In the genomic region with DNA sequence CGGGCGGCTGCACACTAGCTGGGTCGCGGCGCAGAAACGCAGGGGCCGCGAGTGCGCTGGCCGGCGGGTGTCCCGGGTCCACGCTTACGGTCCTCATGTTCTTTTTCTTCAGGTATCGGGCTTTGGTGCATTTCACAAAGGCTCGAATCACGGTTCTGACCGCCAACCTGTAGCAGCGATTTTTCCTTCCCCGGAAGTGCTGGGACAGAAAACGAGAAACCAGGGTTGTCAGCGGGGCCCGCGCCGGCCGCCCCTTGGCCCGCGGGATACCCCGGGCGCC, we compare ENCODE assay signal across 8 cellular contexts. TPM values are rescaled to one million over a fixed set of nuclear protein-coding genes. Genes with fewer than 3 reads are reported as not detected.
A peak's percentile ranks its signal among the peaks of the same experiment; 100 is the strongest.
DNase-seq lines count a peak whose midpoint lies in the region; ATAC-seq and TF ChIP-seq lines count a peak whose summit lies in the region.

No MANE protein-coding gene starts in this region.

- H3K27me3 ChIP-seq in KMS-11 (ENCODE audit: insufficient read depth, low read depth) = no peaks in the 10 kb centered on the region
- no peaks in the 10 kb centered on the region for H3K27me3 ChIP-seq in ectodermal cell (ENCODE audit: control insufficient read depth, insufficient read depth, low read length, poor library complexity, severe bottlenecking)
- H3K27me3 ChIP-seq in neural cell (ENCODE audit: insufficient read depth, low read depth, low read length) = no peaks in the 10 kb centered on the region

- H3K36me3 ChIP-seq in KMS-11 (ENCODE audit: insufficient read depth) (peaks cover 11% of the 10 kb centered on the region; the same call in 1 of the 2 replicates), ectodermal cell (ENCODE audit: control insufficient read depth, insufficient read depth, low read length) (peaks cover 20% of the 10 kb centered on the region), neural cell (ENCODE audit: insufficient read depth, low read length) (no peaks in the 10 kb centered on the region)

- ATAC-seq in HG02852 (IDR thresholded peaks at IDR 0.05; ENCODE audit: unreplicated experiment) = no peak

- peak overlapping the region; percentile 100 for H3K4me3 ChIP-seq in GM12875 (ENCODE audit: low read depth, low read length)
- H3K4me3 ChIP-seq in KMS-11 (IDR thresholded peaks at IDR 0.05; ENCODE audit: insufficient read depth, low read depth, low read length) = peak overlapping the region; percentile 13
- peak overlapping the region; percentile 88 for H3K4me3 ChIP-seq in ectodermal cell (ENCODE audit: insufficient read depth, low read depth, low read length)
- peak overlapping the region; percentile 97 for H3K4me3 ChIP-seq in neural cell (ENCODE audit: low read length)

- H4K20me1 ChIP-seq in KMS-11 (ENCODE audit: insufficient read depth) = no peaks in the 10 kb centered on the region
- H4K20me1 ChIP-seq in neural cell (ENCODE audit: insufficient read depth) = no peaks in the 10 kb centered on the region

- H3K9me2 ChIP-seq in neural cell (ENCODE audit: insufficient read depth, low read length) = no peaks in the 10 kb centered on the region

- H3K9me3 ChIP-seq in ectodermal cell (ENCODE audit: control insufficient read depth, low read length) (no peaks in the 10 kb centered on the region), neural cell (ENCODE audit: low read length) (no peaks in the 10 kb centered on the region)

- 1% methylated on average over 30 of the region's 30 CpGs for WGBS in ectodermal cell, 2 experiments

- H3K27ac ChIP-seq in KMS-11 (peak overlapping the region; percentile 70), ectodermal cell (ENCODE audit: insufficient read depth, low read depth, low read length, poor library complexity, severe bottlenecking) (peak overlapping the region; percentile 52), neural cell (ENCODE audit: low read length) (peak overlapping the region; percentile 85)

- H3K79me2 ChIP-seq in KMS-11 (ENCODE audit: insufficient read depth, low read depth) (peaks cover 55% of the 10 kb centered on the region), neural cell (replicated peaks; ENCODE audit: insufficient read depth, low read length) (peaks cover 24% of the 10 kb centered on the region)

- DNase-seq in activated CD4-positive, CD25-positive, alpha-beta regulatory T cell treated with anti-CD3 and anti-CD28 coated beads, Interleukin-2, amount 50 U/mL, for 72 hours = no peak
- DNase-seq in NCI-H446 (lab: John Stamatoyannopoulos, UW) = no peak
- no peak for DNase-seq in NCI-H526 (lab: John Stamatoyannopoulos, UW)

- H2AFZ ChIP-seq in KMS-11 (ENCODE audit: low read depth) = peak overlapping the region; percentile 39; the same call in 1 of the 2 replicates
- peak overlapping the region; percentile 33 for H2AFZ ChIP-seq in neural cell (ENCODE audit: low read depth, low read length)

- no peak for TF ChIP-seq EP300 in neural cell (conservative IDR thresholded peaks at IDR 0.05; ENCODE audit: poor library complexity, severe bottlenecking)

- TF ChIP-seq CTCF in GM12875 (IDR thresholded peaks at IDR 0.05; ENCODE audit: borderline replicate concordance, insufficient read depth, low read depth, low read length) = no peak
- TF ChIP-seq CTCF in KMS-11 (conservative IDR thresholded peaks at IDR 0.05; ENCODE audit: low read depth, low read length) = no peak
- TF ChIP-seq CTCF in neural cell (IDR thresholded peaks at IDR 0.05; ENCODE audit: poor library complexity, severe bottlenecking) = no peak

- H3K4me2 ChIP-seq in KMS-11 = peak overlapping the region; percentile 84
- peak overlapping the region; percentile 92 for H3K4me2 ChIP-seq in neural cell (ENCODE audit: low read length)

- H3F3A ChIP-seq in neural cell (ENCODE audit: insufficient read depth, low read length, poor library complexity, severe bottlenecking) = no peaks in the 10 kb centered on the region

- H3K4me1 ChIP-seq in KMS-11 (ENCODE audit: low read depth, poor library complexity, severe bottlenecking) (peaks cover 31% of the 10 kb centered on the region), ectodermal cell (ENCODE audit: control insufficient read depth, insufficient read depth, low read length) (peaks cover 17% of the 10 kb centered on the region)

- TF ChIP-seq RAD21 in neural cell (conservative IDR thresholded peaks at IDR 0.05) = no peak

- H3K9ac ChIP-seq in KMS-11 (peak overlapping the region; percentile 78), neural cell (ENCODE audit: low read length) (peak overlapping the region; percentile 86)

TF ChIP-seq in neural cell, 6 proteins besides CTCF, POLR2A, EP300 and RAD21:
- TF ChIP-seq, protein P1, sequence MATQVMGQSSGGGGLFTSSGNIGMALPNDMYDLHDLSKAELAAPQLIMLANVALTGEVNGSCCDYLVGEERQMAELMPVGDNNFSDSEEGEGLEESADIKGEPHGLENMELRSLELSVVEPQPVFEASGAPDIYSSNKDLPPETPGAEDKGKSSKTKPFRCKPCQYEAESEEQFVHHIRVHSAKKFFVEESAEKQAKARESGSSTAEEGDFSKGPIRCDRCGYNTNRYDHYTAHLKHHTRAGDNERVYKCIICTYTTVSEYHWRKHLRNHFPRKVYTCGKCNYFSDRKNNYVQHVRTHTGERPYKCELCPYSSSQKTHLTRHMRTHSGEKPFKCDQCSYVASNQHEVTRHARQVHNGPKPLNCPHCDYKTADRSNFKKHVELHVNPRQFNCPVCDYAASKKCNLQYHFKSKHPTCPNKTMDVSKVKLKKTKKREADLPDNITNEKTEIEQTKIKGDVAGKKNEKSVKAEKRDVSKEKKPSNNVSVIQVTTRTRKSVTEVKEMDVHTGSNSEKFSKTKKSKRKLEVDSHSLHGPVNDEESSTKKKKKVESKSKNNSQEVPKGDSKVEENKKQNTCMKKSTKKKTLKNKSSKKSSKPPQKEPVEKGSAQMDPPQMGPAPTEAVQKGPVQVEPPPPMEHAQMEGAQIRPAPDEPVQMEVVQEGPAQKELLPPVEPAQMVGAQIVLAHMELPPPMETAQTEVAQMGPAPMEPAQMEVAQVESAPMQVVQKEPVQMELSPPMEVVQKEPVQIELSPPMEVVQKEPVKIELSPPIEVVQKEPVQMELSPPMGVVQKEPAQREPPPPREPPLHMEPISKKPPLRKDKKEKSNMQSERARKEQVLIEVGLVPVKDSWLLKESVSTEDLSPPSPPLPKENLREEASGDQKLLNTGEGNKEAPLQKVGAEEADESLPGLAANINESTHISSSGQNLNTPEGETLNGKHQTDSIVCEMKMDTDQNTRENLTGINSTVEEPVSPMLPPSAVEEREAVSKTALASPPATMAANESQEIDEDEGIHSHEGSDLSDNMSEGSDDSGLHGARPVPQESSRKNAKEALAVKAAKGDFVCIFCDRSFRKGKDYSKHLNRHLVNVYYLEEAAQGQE (IDR thresholded peaks at IDR 0.05; ENCODE audit: borderline replicate concordance) = no peak
- TF ChIP-seq POLR2AphosphoS5 (IDR thresholded peaks at IDR 0.05) = no peak
- no peak for TF ChIP-seq MXI1 (conservative IDR thresholded peaks at IDR 0.05; ENCODE audit: poor library complexity, severe bottlenecking)
- TF ChIP-seq TAF1 (IDR thresholded peaks at IDR 0.05; ENCODE audit: low read depth) = no peak
- TF ChIP-seq EZH2 (IDR thresholded peaks at IDR 0.05; ENCODE audit: borderline replicate concordance, insufficient read depth, low read length, poor library complexity, severe bottlenecking) = no peak
- no peak for TF ChIP-seq SMC3 (conservative IDR thresholded peaks at IDR 0.05; ENCODE audit: poor library complexity)
TF ChIP-seq in neural cell: peak in this region for 0.

RNA-seq across cellular contexts. Expression of a gene that starts 0.3 kb away (rescaled TPM):
- polyA plus RNA-seq in ectodermal cell (2013, experiment 1 of 4) = 109 TPM
- polyA plus RNA-seq in ectodermal cell (2013, experiment 2 of 4) = 121 TPM
- 104 TPM for polyA plus RNA-seq in ectodermal cell (2013, experiment 3 of 4)
- 109 TPM for polyA plus RNA-seq in ectodermal cell (2013, experiment 4 of 4)
- 168 and 204 TPM in 2 replicates for polyA plus RNA-seq in neural cell
- polyA minus RNA-seq in neural cell = 57.1 and 64.8 TPM in 2 replicates

RNA-seq across cellular contexts. Expression of a gene that starts 7.6 kb away (rescaled TPM):
- 244 TPM for polyA plus RNA-seq in ectodermal cell (2013, experiment 1 of 4)
- 258 TPM for polyA plus RNA-seq in ectodermal cell (2013, experiment 2 of 4)
- 212 TPM for polyA plus RNA-seq in ectodermal cell (2013, experiment 3 of 4)
- 246 TPM for polyA plus RNA-seq in ectodermal cell (2013, experiment 4 of 4)
- polyA plus RNA-seq in neural cell = 696 and 734 TPM in 2 replicates
- 227 and 231 TPM in 2 replicates for polyA minus RNA-seq in neural cell

RNA-seq across cellular contexts. Expression of a gene that starts 14.3 kb away (rescaled TPM):
- 2.1 TPM for polyA plus RNA-seq in ectodermal cell (2013, experiment 1 of 4)
- polyA plus RNA-seq in ectodermal cell (2013, experiment 2 of 4) = 3.1 TPM
- polyA plus RNA-seq in ectodermal cell (2013, experiment 3 of 4) = 2.3 TPM
- polyA plus RNA-seq in ectodermal cell (2013, experiment 4 of 4) = 3.6 TPM
- polyA plus RNA-seq in neural cell = 0.28 TPM in 1 of 2 replicates, not detected in the other
- polyA minus RNA-seq in neural cell = not detected in 2 replicates

RNA-seq across cellular contexts. Expression of a gene that starts 28.7 kb away (rescaled TPM):
- 10.6 TPM for polyA plus RNA-seq in ectodermal cell (2013, experiment 1 of 4)
- polyA plus RNA-seq in ectodermal cell (2013, experiment 2 of 4) = 13.6 TPM
- polyA plus RNA-seq in ectodermal cell (2013, experiment 3 of 4) = 12.2 TPM
- 10.6 TPM for polyA plus RNA-seq in ectodermal cell (2013, experiment 4 of 4)
- 0.88 and 1.4 TPM in 2 replicates for polyA plus RNA-seq in neural cell
- 0.81 and 1.5 TPM in 2 replicates for polyA minus RNA-seq in neural cell

RNA-seq across cellular contexts. Expression of a gene that starts 31.8 kb away (rescaled TPM):
- polyA plus RNA-seq in ectodermal cell (2013, experiment 1 of 4) = 114 TPM
- 101 TPM for polyA plus RNA-seq in ectodermal cell (2013, experiment 2 of 4)
- polyA plus RNA-seq in ectodermal cell (2013, experiment 3 of 4) = 91.8 TPM
- 91.1 TPM for polyA plus RNA-seq in ectodermal cell (2013, experiment 4 of 4)
- polyA plus RNA-seq in neural cell = 104 and 119 TPM in 2 replicates
- 29.9 and 31.1 TPM in 2 replicates for polyA minus RNA-seq in neural cell

Comparison
In these comparisons a context has a peak if more than half of its experiments do, and no peak if none do; other contexts are left out.
1. H3K4me3 ChIP-seq: peak in every context shown above with its lines; median percentile 100 in GM12875; 97 in neural cell; 88 in ectodermal cell; 13 in KMS-11.